Comparison of ENCODE assay signal across 14 cellular contexts in the genomic region with DNA sequence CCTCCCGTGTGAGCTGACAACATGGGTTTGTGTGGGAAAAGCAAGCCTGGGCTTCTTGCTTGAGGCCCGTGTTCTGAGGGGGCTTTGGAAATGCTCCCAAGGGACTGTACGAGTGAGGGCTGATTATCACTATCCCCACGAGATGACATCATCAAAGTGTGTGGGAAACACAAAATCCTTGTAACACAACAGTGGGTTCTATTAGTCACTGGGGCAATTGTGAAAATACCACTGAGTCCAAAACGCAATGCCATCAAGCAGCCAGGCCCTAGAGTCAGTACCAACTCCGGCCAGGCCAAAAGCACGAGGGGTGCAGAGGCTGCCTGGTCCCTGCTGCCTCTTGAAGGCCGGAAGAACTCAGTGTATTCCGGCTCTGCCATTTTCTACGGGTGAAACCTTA. TPM values are rescaled to one million over a fixed set of nuclear protein-coding genes. Genes with fewer than 3 reads are reported as not detected.
DNase-seq lines count a peak whose midpoint lies in the region; ATAC-seq, FAIRE-seq and TF ChIP-seq lines count a peak whose summit lies in the region.
"Had no signal": no experiment of that assay in that cellular context is flagged by ENCODE, and none has a peak within 500 bp of the region (broad histone marks: within the 10 kb centered on the region; RNA-seq: fewer than 3 reads in every experiment).

No MANE protein-coding gene starts in this region.

- H3K4me1 ChIP-seq in BLaER1 (peaks cover 78% of the 10 kb centered on the region), endodermal cell (ENCODE audit: control insufficient read depth, insufficient read depth, low read length) (no peaks in the 10 kb centered on the region), pancreas (no peaks in the 10 kb centered on the region)

- peaks cover 84% of the 10 kb centered on the region for H3K36me3 ChIP-seq in BLaER1
- H3K36me3 ChIP-seq in endodermal cell (ENCODE audit: control insufficient read depth, insufficient read depth, low read length), result peaks cover 42% of the 10 kb centered on the region
- no peaks in the 10 kb centered on the region for H3K36me3 ChIP-seq in pancreas

- POLR2A ChIA-PET in RWPE1 (lab: Yijun Ruan, JAX; ENCODE audit: low non-redundant PET), result interaction anchor here (0.7 kb wide), 1 partner anchor 21 kb away, joined by 3 read pairs; no protein-coding TSS in a partner anchor

- H3K4me1 Mint-ChIP-seq in endodermal cell (peaks cover 1% of the 10 kb centered on the region), nephron progenitor cell (peaks cover 89% of the 10 kb centered on the region)

- H3K4me2 ChIP-seq in BLaER1, result peak overlapping the region; percentile 22; the same call in 1 of the 2 replicates

- H3K9me3 ChIP-seq in BLaER1 (no peaks in the 10 kb centered on the region), endodermal cell (ENCODE audit: control insufficient read depth, low read length) (no peaks in the 10 kb centered on the region), pancreas (no peaks in the 10 kb centered on the region)

- no peaks in the 10 kb centered on the region for H3K9me3 Mint-ChIP-seq in endodermal cell
- H3K9me3 Mint-ChIP-seq in nephron progenitor cell, result no peaks in the 10 kb centered on the region
- H3K9me3 Mint-ChIP-seq: CD14-positive monocyte, IgD-negative memory B cell had no signal

- H3K27me3 Mint-ChIP-seq in endodermal cell (ENCODE audit: insufficient read depth), result no peaks in the 10 kb centered on the region
- no peaks in the 10 kb centered on the region for H3K27me3 Mint-ChIP-seq in nephron progenitor cell (ENCODE audit: low read depth, poor library complexity)
- H3K27me3 Mint-ChIP-seq: IgD-negative memory B cell had no signal

- H3K9ac ChIP-seq in BLaER1, result no peak overlapping the region
- H3K9ac ChIP-seq in endodermal cell (ENCODE audit: extremely low read depth, low read length, poor library complexity, severe bottlenecking), result no peak overlapping the region

- H3K27ac Mint-ChIP-seq in endodermal cell, result peak overlapping the region; percentile 30
- H3K27ac Mint-ChIP-seq in nephron progenitor cell, result peak overlapping the region; percentile 87
- H3K27ac Mint-ChIP-seq: IgD-negative memory B cell had no signal

- 80 to 86% methylated on average over 10 of the region's 10 CpGs for WGBS in endodermal cell (ENCODE audit: insufficient coverage in 1 of 2, insufficient read length in 1 of 2), 2 experiments
- 76 to 81% methylated on average over 10 of the region's 10 CpGs for WGBS in pancreas, 2 donors

- peaks cover 95% of the 10 kb centered on the region for H4K20me1 ChIP-seq in BLaER1

- H3K4me3 ChIP-seq in BLaER1 (no peak overlapping the region), endodermal cell (ENCODE audit: low read length) (no peak overlapping the region), pancreas (no peak overlapping the region)

- 0 out of 2 replicates have a peak overlapping the region, but pooled peaks have one; percentile 33 for H3K27ac ChIP-seq in BLaER1
- H3K27ac ChIP-seq in RWPE1, result peak overlapping the region; percentile 18; the same call in 1 of the 2 replicates
- H3K27ac ChIP-seq in endodermal cell (ENCODE audit: low read depth, low read length), result no peak overlapping the region
- no peak overlapping the region for H3K27ac ChIP-seq in pancreas

- H3K27me3 ChIP-seq in BLaER1 (no peaks in the 10 kb centered on the region), endodermal cell (ENCODE audit: control insufficient read depth, insufficient read depth, low read length, poor library complexity, severe bottlenecking) (no peaks in the 10 kb centered on the region), pancreas (no peaks in the 10 kb centered on the region)

- ATAC-seq in pancreas, result no peak
- ATAC-seq in GM19467 (IDR thresholded peaks at IDR 0.05; ENCODE audit: unreplicated experiment), result no peak

- CTCF ChIA-PET in RWPE1 (lab: Yijun Ruan, JAX), result no interaction called here

- intact Hi-C loops in pancreas (cut with DNase I), result no loop called here

- H3K4me3 Mint-ChIP-seq in endodermal cell (no peak overlapping the region), nephron progenitor cell (no peak overlapping the region)
- H3K4me3 Mint-ChIP-seq: CD14-positive monocyte, IgD-negative memory B cell had no signal

- H3K36me3 Mint-ChIP-seq in endodermal cell (ENCODE audit: low read depth), result peaks cover 49% of the 10 kb centered on the region
- peaks cover 36% of the 10 kb centered on the region for H3K36me3 Mint-ChIP-seq in nephron progenitor cell (ENCODE audit: low read depth)

- FAIRE-seq in pancreas (lab: Jason Lieb, UNC), result no peak
- FAIRE-seq: G401.6 had no signal

- no peak for TF ChIP-seq CTCF in RWPE1 (conservative IDR thresholded peaks at IDR 0.05; ENCODE audit: low read depth)
- no peak for TF ChIP-seq CTCF in endodermal cell (conservative IDR thresholded peaks at IDR 0.05)
- no peak for TF ChIP-seq CTCF in nephron progenitor cell (IDR thresholded peaks at IDR 0.05)
- TF ChIP-seq CTCF in pancreas (IDR thresholded peaks at IDR 0.05), result no peak

- DNase-seq in RWPE1 (ENCODE audit: low spot score) (no peak), endodermal cell (no peak), nephron progenitor cell (no peak), HPDE6-E6E7 (ENCODE audit: extremely low spot score) (no peak), hepatic stellate cell (ENCODE audit: low spot score) (no peak), pancreas (no peak)
- DNase-seq: activated CD8-positive, alpha-beta memory T cell treated with anti-CD3 and anti-CD28 coated beads, Interleukin-2, amount 50 U/mL, for 4 hours; NCI-H82; SHP77 had no signal

RNA-seq across cellular contexts. Expression of a gene that starts 29.6 kb away (rescaled TPM):
- total RNA-seq in endodermal cell (1 to 10 TPM; 6.6 to 6.7 TPM), pancreas (10 to 100 TPM; 10.5 to 23.2 (median 14.0) TPM)
- polyA plus RNA-seq in endodermal cell (2013, experiment 1 of 2), result 3.8 TPM
- 3.8 TPM for polyA plus RNA-seq in endodermal cell (2013, experiment 2 of 2)
- 10 to 100 TPM; 62.9 to 77.2 TPM for polyA plus RNA-seq in pancreas

RNA-seq across cellular contexts. Expression of a gene that starts 34.3 kb away (rescaled TPM):
- 10 to 100 TPM; 77.4 to 81.4 TPM for total RNA-seq in endodermal cell
- polyA plus RNA-seq in endodermal cell (2013, experiment 1 of 2), result 72.9 TPM
- 60.6 TPM for polyA plus RNA-seq in endodermal cell (2013, experiment 2 of 2)
- 10 to 100 TPM; 27.6 to 42.2 (median 34.7) TPM for total RNA-seq in pancreas
- polyA plus RNA-seq in pancreas, result 10 to 100 TPM; 29.1 to 39.9 TPM

RNA-seq across cellular contexts. Expression of a gene that starts 39.0 kb away (rescaled TPM):
- total RNA-seq in endodermal cell (1 to 10 TPM; 5.9 TPM), pancreas (1 to 10 TPM; 2.9 to 5.6 (median 4.6) TPM)
- polyA plus RNA-seq in endodermal cell (2013, experiment 1 of 2), result 3.5 TPM
- polyA plus RNA-seq in endodermal cell (2013, experiment 2 of 2), result 3.4 TPM
- polyA plus RNA-seq in pancreas, result 10 to 100 TPM in 1 of 2 donors, 1 to 10 TPM in 1; 4.0 to 10.1 TPM

RNA-seq across cellular contexts. Expression of a gene that starts 40.0 kb away (rescaled TPM):
- total RNA-seq in endodermal cell (100 to 1,000 TPM; 242 to 269 TPM), pancreas (100 to 1,000 TPM in 1 of 6 donors, 10 to 100 TPM in 5; 58.0 to 104 (median 82.0) TPM)
- polyA plus RNA-seq in endodermal cell (2013, experiment 1 of 2), result 216 TPM
- 206 TPM for polyA plus RNA-seq in endodermal cell (2013, experiment 2 of 2)
- polyA plus RNA-seq in pancreas, result 100 to 1,000 TPM; 161 to 209 TPM

Comparison
In these comparisons a context has a peak if more than half of its experiments do, and no peak if none do; other contexts are left out.
1. H3K27ac ChIP-seq: peak in BLaER1 (single experiment) and RWPE1 (single experiment); none in endodermal cell (single experiment) and pancreas (0 of 4).